ENCODE assay signal across 1 cellular context in genomic region chr5:1521671-1522600, GRCh38.
TF ChIP-seq lines count a peak whose summit lies in the region.

No MANE protein-coding gene starts in this region.

TF ChIP-seq in K562, 482 proteins besides CTCF, POLR2A, EP300 and RAD21 (continued from another document):
- TF ChIP-seq ZNF444 (CRISPR knock-in tag; IDR thresholded peaks at IDR 0.05): no peak
- no peak for TF ChIP-seq ZNF586 (CRISPR knock-in tag; conservative IDR thresholded peaks at IDR 0.05)
- 0 out of 2 replicates have a peak, but pooled peaks have one; percentile 22 for TF ChIP-seq NFE2 (IDR thresholded peaks at IDR 0.05; ENCODE audit: low read depth)
- no peak for TF ChIP-seq FOXJ3 (CRISPR knock-in tag; IDR thresholded peaks at IDR 0.05)
- TF ChIP-seq, protein P1, sequence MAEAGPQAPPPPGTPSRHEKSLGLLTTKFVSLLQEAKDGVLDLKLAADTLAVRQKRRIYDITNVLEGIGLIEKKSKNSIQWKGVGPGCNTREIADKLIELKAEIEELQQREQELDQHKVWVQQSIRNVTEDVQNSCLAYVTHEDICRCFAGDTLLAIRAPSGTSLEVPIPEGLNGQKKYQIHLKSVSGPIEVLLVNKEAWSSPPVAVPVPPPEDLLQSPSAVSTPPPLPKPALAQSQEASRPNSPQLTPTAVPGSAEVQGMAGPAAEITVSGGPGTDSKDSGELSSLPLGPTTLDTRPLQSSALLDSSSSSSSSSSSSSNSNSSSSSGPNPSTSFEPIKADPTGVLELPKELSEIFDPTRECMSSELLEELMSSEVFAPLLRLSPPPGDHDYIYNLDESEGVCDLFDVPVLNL (CRISPR knock-in tag; IDR thresholded peaks at IDR 0.05; ENCODE audit: low read depth): no peak
- TF ChIP-seq MTA3 (IDR thresholded peaks at IDR 0.05; ENCODE audit: borderline replicate concordance): no peak
- TF ChIP-seq ZNF165 (CRISPR knock-in tag; IDR thresholded peaks at IDR 0.05; ENCODE audit: borderline replicate concordance): no peak
- TF ChIP-seq TEAD1 (CRISPR knock-in tag; IDR thresholded peaks at IDR 0.05): no peak
- TF ChIP-seq CTBP1 (IDR thresholded peaks at IDR 0.05; ENCODE audit: borderline replicate concordance): no peak
- TF ChIP-seq ADNP (tag; IDR thresholded peaks at IDR 0.05): no peak
- no peak for TF ChIP-seq GATA2 (CRISPR knock-in tag; IDR thresholded peaks at IDR 0.05)
- TF ChIP-seq, protein P2, sequence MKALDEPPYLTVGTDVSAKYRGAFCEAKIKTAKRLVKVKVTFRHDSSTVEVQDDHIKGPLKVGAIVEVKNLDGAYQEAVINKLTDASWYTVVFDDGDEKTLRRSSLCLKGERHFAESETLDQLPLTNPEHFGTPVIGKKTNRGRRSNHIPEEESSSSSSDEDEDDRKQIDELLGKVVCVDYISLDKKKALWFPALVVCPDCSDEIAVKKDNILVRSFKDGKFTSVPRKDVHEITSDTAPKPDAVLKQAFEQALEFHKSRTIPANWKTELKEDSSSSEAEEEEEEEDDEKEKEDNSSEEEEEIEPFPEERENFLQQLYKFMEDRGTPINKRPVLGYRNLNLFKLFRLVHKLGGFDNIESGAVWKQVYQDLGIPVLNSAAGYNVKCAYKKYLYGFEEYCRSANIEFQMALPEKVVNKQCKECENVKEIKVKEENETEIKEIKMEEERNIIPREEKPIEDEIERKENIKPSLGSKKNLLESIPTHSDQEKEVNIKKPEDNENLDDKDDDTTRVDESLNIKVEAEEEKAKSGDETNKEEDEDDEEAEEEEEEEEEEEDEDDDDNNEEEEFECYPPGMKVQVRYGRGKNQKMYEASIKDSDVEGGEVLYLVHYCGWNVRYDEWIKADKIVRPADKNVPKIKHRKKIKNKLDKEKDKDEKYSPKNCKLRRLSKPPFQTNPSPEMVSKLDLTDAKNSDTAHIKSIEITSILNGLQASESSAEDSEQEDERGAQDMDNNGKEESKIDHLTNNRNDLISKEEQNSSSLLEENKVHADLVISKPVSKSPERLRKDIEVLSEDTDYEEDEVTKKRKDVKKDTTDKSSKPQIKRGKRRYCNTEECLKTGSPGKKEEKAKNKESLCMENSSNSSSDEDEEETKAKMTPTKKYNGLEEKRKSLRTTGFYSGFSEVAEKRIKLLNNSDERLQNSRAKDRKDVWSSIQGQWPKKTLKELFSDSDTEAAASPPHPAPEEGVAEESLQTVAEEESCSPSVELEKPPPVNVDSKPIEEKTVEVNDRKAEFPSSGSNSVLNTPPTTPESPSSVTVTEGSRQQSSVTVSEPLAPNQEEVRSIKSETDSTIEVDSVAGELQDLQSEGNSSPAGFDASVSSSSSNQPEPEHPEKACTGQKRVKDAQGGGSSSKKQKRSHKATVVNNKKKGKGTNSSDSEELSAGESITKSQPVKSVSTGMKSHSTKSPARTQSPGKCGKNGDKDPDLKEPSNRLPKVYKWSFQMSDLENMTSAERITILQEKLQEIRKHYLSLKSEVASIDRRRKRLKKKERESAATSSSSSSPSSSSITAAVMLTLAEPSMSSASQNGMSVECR (CRISPR knock-in tag; IDR thresholded peaks at IDR 0.05): peak; percentile 12; the same call in 1 of the 2 replicates
- TF ChIP-seq, protein P3, sequence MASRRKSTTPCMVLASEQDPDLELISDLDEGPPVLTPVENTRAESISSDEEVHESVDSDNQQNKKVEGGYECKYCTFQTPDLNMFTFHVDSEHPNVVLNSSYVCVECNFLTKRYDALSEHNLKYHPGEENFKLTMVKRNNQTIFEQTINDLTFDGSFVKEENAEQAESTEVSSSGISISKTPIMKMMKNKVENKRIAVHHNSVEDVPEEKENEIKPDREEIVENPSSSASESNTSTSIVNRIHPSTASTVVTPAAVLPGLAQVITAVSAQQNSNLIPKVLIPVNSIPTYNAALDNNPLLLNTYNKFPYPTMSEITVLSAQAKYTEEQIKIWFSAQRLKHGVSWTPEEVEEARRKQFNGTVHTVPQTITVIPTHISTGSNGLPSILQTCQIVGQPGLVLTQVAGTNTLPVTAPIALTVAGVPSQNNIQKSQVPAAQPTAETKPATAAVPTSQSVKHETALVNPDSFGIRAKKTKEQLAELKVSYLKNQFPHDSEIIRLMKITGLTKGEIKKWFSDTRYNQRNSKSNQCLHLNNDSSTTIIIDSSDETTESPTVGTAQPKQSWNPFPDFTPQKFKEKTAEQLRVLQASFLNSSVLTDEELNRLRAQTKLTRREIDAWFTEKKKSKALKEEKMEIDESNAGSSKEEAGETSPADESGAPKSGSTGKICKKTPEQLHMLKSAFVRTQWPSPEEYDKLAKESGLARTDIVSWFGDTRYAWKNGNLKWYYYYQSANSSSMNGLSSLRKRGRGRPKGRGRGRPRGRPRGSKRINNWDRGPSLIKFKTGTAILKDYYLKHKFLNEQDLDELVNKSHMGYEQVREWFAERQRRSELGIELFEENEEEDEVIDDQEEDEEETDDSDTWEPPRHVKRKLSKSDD (conservative IDR thresholded peaks at IDR 0.05; ENCODE audit: low read length): no peak
- no peak for TF ChIP-seq SAFB (IDR thresholded peaks at IDR 0.05; ENCODE audit: borderline replicate concordance, low read depth, low read length)
- peak in 1 of 2 experiments; percentile 20; a peak in 1 of 4 replicates for TF ChIP-seq NRF1 (conservative IDR thresholded peaks at IDR 0.05 in 1 of 2, IDR thresholded peaks at IDR 0.05 in 1 of 2)
- TF ChIP-seq ZNF561 (CRISPR knock-in tag; conservative IDR thresholded peaks at IDR 0.05): no peak
- TF ChIP-seq EGR1 (conservative IDR thresholded peaks at IDR 0.05): peak; percentile 92
- TF ChIP-seq TGIF2 (CRISPR knock-in tag; IDR thresholded peaks at IDR 0.05): no peak
- no peak for TF ChIP-seq SMC3 (conservative IDR thresholded peaks at IDR 0.05; ENCODE audit: insufficient read depth, low read depth, low read length)
- TF ChIP-seq DPF2 (IDR thresholded peaks at IDR 0.05): peak; percentile 23; the same call in 1 of the 2 replicates
- TF ChIP-seq, protein P4, sequence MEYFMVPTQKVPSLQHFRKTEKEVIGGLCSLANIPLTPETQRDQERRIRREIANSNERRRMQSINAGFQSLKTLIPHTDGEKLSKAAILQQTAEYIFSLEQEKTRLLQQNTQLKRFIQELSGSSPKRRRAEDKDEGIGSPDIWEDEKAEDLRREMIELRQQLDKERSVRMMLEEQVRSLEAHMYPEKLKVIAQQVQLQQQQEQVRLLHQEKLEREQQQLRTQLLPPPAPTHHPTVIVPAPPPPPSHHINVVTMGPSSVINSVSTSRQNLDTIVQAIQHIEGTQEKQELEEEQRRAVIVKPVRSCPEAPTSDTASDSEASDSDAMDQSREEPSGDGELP (CRISPR knock-in tag; IDR thresholded peaks at IDR 0.05; ENCODE audit: borderline replicate concordance): 0 out of 2 replicates have a peak, but pooled peaks have one; percentile 35
- TF ChIP-seq, protein P5, sequence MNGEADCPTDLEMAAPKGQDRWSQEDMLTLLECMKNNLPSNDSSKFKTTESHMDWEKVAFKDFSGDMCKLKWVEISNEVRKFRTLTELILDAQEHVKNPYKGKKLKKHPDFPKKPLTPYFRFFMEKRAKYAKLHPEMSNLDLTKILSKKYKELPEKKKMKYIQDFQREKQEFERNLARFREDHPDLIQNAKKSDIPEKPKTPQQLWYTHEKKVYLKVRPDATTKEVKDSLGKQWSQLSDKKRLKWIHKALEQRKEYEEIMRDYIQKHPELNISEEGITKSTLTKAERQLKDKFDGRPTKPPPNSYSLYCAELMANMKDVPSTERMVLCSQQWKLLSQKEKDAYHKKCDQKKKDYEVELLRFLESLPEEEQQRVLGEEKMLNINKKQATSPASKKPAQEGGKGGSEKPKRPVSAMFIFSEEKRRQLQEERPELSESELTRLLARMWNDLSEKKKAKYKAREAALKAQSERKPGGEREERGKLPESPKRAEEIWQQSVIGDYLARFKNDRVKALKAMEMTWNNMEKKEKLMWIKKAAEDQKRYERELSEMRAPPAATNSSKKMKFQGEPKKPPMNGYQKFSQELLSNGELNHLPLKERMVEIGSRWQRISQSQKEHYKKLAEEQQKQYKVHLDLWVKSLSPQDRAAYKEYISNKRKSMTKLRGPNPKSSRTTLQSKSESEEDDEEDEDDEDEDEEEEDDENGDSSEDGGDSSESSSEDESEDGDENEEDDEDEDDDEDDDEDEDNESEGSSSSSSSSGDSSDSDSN (IDR thresholded peaks at IDR 0.05; ENCODE audit: borderline replicate concordance in 1 of 2, low read depth in 2 of 2, low read length in 2 of 2): 0 out of 4 replicates have a peak, but pooled peaks of 1 of the 2 experiments have one; percentile 26
- TF ChIP-seq, protein P6, sequence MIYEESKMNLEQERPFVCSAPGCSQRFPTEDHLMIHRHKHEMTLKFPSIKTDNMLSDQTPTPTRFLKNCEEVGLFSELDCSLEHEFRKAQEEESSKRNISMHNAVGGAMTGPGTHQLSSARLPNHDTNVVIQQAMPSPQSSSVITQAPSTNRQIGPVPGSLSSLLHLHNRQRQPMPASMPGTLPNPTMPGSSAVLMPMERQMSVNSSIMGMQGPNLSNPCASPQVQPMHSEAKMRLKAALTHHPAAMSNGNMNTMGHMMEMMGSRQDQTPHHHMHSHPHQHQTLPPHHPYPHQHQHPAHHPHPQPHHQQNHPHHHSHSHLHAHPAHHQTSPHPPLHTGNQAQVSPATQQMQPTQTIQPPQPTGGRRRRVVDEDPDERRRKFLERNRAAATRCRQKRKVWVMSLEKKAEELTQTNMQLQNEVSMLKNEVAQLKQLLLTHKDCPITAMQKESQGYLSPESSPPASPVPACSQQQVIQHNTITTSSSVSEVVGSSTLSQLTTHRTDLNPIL (CRISPR knock-in tag; IDR thresholded peaks at IDR 0.05): no peak
- TF ChIP-seq, protein P7, sequence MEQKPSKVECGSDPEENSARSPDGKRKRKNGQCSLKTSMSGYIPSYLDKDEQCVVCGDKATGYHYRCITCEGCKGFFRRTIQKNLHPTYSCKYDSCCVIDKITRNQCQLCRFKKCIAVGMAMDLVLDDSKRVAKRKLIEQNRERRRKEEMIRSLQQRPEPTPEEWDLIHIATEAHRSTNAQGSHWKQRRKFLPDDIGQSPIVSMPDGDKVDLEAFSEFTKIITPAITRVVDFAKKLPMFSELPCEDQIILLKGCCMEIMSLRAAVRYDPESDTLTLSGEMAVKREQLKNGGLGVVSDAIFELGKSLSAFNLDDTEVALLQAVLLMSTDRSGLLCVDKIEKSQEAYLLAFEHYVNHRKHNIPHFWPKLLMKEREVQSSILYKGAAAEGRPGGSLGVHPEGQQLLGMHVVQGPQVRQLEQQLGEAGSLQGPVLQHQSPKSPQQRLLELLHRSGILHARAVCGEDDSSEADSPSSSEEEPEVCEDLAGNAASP (IDR thresholded peaks at IDR 0.05): no peak
- TF ChIP-seq PHF8 (IDR thresholded peaks at IDR 0.05; ENCODE audit: borderline replicate concordance, low read length): peak; percentile 6; the same call in 1 of the 2 replicates
- TF ChIP-seq ZNF212 (CRISPR knock-in tag; IDR thresholded peaks at IDR 0.05): no peak
- TF ChIP-seq NFATC3 (IDR thresholded peaks at IDR 0.05): no peak
- TF ChIP-seq ZNF764 (CRISPR knock-in tag; IDR thresholded peaks at IDR 0.05; ENCODE audit: low read depth): no peak
- TF ChIP-seq, protein P8, sequence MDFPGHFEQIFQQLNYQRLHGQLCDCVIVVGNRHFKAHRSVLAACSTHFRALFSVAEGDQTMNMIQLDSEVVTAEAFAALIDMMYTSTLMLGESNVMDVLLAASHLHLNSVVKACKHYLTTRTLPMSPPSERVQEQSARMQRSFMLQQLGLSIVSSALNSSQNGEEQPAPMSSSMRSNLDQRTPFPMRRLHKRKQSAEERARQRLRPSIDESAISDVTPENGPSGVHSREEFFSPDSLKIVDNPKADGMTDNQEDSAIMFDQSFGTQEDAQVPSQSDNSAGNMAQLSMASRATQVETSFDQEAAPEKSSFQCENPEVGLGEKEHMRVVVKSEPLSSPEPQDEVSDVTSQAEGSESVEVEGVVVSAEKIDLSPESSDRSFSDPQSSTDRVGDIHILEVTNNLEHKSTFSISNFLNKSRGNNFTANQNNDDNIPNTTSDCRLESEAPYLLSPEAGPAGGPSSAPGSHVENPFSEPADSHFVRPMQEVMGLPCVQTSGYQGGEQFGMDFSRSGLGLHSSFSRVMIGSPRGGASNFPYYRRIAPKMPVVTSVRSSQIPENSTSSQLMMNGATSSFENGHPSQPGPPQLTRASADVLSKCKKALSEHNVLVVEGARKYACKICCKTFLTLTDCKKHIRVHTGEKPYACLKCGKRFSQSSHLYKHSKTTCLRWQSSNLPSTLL (IDR thresholded peaks at IDR 0.05): no peak
- no peak for TF ChIP-seq ATF3 (IDR thresholded peaks at IDR 0.05)
- TF ChIP-seq ATF3 (CRISPR knock-in tag; conservative IDR thresholded peaks at IDR 0.05): no peak
- TF ChIP-seq, protein P9, sequence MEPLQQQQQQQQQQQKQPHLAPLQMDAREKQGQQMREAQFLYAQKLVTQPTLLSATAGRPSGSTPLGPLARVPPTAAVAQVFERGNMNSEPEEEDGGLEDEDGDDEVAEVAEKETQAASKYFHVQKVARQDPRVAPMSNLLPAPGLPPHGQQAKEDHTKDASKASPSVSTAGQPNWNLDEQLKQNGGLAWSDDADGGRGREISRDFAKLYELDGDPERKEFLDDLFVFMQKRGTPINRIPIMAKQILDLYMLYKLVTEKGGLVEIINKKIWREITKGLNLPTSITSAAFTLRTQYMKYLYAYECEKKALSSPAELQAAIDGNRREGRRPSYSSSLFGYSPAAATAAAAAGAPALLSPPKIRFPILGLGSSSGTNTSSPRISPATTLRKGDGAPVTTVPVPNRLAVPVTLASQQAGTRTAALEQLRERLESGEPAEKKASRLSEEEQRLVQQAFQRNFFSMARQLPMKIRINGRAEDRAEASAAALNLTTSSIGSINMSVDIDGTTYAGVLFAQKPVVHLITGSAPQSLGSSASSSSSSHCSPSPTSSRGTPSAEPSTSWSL (CRISPR knock-in tag; IDR thresholded peaks at IDR 0.05; ENCODE audit: borderline replicate concordance): no peak
